In genomic region chr9:372143-372542, GRCh38 we compare ENCODE assay signal across 19 cellular contexts.
"Had no signal": no experiment of that assay in that cellular context is flagged by ENCODE, and none has a peak within 500 bp of the region (broad histone marks: within the 10 kb centered on the region; RNA-seq: fewer than 3 reads in every experiment).

No MANE protein-coding gene starts in this region.

- H3K4me2 ChIP-seq: smooth muscle cell had no signal

- H3K27ac Mint-ChIP-seq: activated naive CD8-positive, alpha-beta T cell treated with anti-CD3 and anti-CD28 coated beads, Interleukin-2, amount 10 ng/mL, durations not matched to agents 7 days and 5 days; mesothelial cell of epicardium; natural killer cell treated with Interleukin-12 subunit alpha and Interleukin-12 subunit beta and Interleukin-15 and Interleukin-18, amount 100 ng/mL, for 72 hours had no signal

- H3K36me3 Mint-ChIP-seq: mesothelial cell of epicardium, type B pancreatic cell had no signal

- H3K36me3 ChIP-seq: prostate gland, thoracic aorta had no signal

- H3K9me3 Mint-ChIP-seq: activated naive CD8-positive, alpha-beta T cell treated with anti-CD3 and anti-CD28 coated beads, Interleukin-2, amount 10 ng/mL, durations not matched to agents 7 days and 5 days; mesothelial cell of epicardium; natural killer cell treated with Interleukin-12 subunit alpha and Interleukin-12 subunit beta and Interleukin-15 and Interleukin-18, amount 100 ng/mL, for 72 hours; type B pancreatic cell had no signal

- H3K27me3 ChIP-seq: vagina had no signal

- H3K4me3 ChIP-seq: prostate gland, smooth muscle cell, thoracic aorta, vagina had no signal

- H3K9me3 ChIP-seq: prostate gland, thoracic aorta, vagina had no signal

- DNase-seq: activated CD4-positive, alpha-beta T cell treated with anti-CD3 and anti-CD28 coated beads for 1 hour; activated naive CD4-positive, alpha-beta T cell treated with Interleukin-2 at 50 U/mL for 16 hours; activated naive CD8-positive, alpha-beta T cell treated with anti-CD3 and anti-CD28 coated beads, Interleukin-2, amount 10 ng/mL, durations not matched to agents 7 days and 5 days; activated T-cell treated with anti-CD3 and anti-CD28 coated beads, Interleukin-2, amount 50 U/mL, for 1 hour; amygdala; cortex of kidney; kidney; stimulated activated CD4-positive, alpha-beta T cell treated with anti-CD3 and anti-CD28 coated beads, Interleukin-15, amount 100 ng/mL, for 24 hours; stimulated activated CD4-positive, alpha-beta T cell treated with anti-CD3 and anti-CD28 coated beads, Interleukin-2, amount 100 ng/mL, for 48 hours; stimulated activated CD8-positive, alpha-beta memory T cell treated with anti-CD3 and anti-CD28 coated beads, Interleukin-4, amount 100 ng/mL, for 48 hours; stimulated activated naive CD4-positive, alpha-beta T cell treated with Interleukin-2 at 50 U/mL for 16 hours; T-helper 9 cell had no signal

- H3K27me3 Mint-ChIP-seq: activated naive CD8-positive, alpha-beta T cell treated with anti-CD3 and anti-CD28 coated beads, Interleukin-2, amount 10 ng/mL, durations not matched to agents 7 days and 5 days; natural killer cell treated with Interleukin-12 subunit alpha and Interleukin-12 subunit beta and Interleukin-15 and Interleukin-18, amount 100 ng/mL, for 72 hours; type B pancreatic cell had no signal

- H3K27ac ChIP-seq: prostate gland, thoracic aorta, vagina had no signal

- H3K4me1 ChIP-seq: prostate gland, vagina had no signal

- H3K4me3 Mint-ChIP-seq: activated naive CD8-positive, alpha-beta T cell treated with anti-CD3 and anti-CD28 coated beads, Interleukin-2, amount 10 ng/mL, durations not matched to agents 7 days and 5 days; mesothelial cell of epicardium; natural killer cell treated with Interleukin-12 subunit alpha and Interleukin-12 subunit beta and Interleukin-15 and Interleukin-18, amount 100 ng/mL, for 72 hours had no signal
